8 cellular contexts compared by ENCODE assay signal in genomic region chrX:150587585-150588503, GRCh38. TPM values are rescaled to one million over a fixed set of nuclear protein-coding genes. Genes with fewer than 3 reads are reported as not detected.
A peak's percentile ranks its signal among the peaks of the same experiment; 100 is the strongest.
DNase-seq lines count a peak whose midpoint lies in the region; ATAC-seq, FAIRE-seq and TF ChIP-seq lines count a peak whose summit lies in the region.

No MANE protein-coding gene starts in this region.

- H3K4me2 ChIP-seq in OCI-LY3 (ENCODE audit: low read length), result no peak overlapping the region

- DNase-seq in adipocyte (ENCODE audit: low read depth) (peak; percentile 32), right lobe of liver (no peak), urothelium cell line (ENCODE audit: low spot score) (peak; percentile 6), HPDE6-E6E7 (ENCODE audit: extremely low spot score) (no peak), NCI-H510A treated with DMSO at 0.1 percent for 48 hours (lab: John Stamatoyannopoulos, UW) (no peak)

- no peaks in the 10 kb centered on the region for H3K9me3 ChIP-seq in OCI-LY3 (ENCODE audit: insufficient read depth, low read length)
- no peaks in the 10 kb centered on the region for H3K9me3 ChIP-seq in adipocyte (ENCODE audit: control insufficient read depth, low read length)
- no peaks in the 10 kb centered on the region for H3K9me3 ChIP-seq in right lobe of liver

- no peak for TF ChIP-seq POLR2A in right lobe of liver (IDR thresholded peaks at IDR 0.05)

- H3K79me2 ChIP-seq in OCI-LY3 (ENCODE audit: low read length), result no peaks in the 10 kb centered on the region

- H3K4me1 ChIP-seq in OCI-LY3 (ENCODE audit: low read length) (no peaks in the 10 kb centered on the region), adipocyte (ENCODE audit: control insufficient read depth, insufficient read depth, low read length) (no peaks in the 10 kb centered on the region), right lobe of liver (peaks cover 0 to 7% (median 0%) of the 10 kb centered on the region in 4 donors)

- H3K27ac ChIP-seq in OCI-LY3 (ENCODE audit: low read length) (no peak overlapping the region), right lobe of liver (no peak overlapping the region)

- FAIRE-seq in urothelium cell line (lab: Jason Lieb, UNC), result no peak

- no peak overlapping the region for H2AFZ ChIP-seq in OCI-LY3 (ENCODE audit: low read depth, low read length)

- H3K27me3 ChIP-seq in OCI-LY3 (ENCODE audit: low read depth, low read length) (no peaks in the 10 kb centered on the region), adipocyte (replicated peaks; ENCODE audit: control insufficient read depth, insufficient read depth, low read length) (peaks cover 7% of the 10 kb centered on the region), right lobe of liver (no peaks in the 10 kb centered on the region)

- WGBS in right lobe of liver (ENCODE audit: insufficient coverage, low coverage, low lambda C conversion rate, missing lambda C conversion rate), result 50% methylated on average over 7 of the region's 8 CpGs

- intact Hi-C loops in right lobe of liver (cut with DNase I), result no loop called here

- peak; percentile 59; the same call in 2 of the 3 replicates for TF ChIP-seq CTCF in GM12872 (IDR thresholded peaks at IDR 0.05; ENCODE audit: insufficient read depth, low read depth, low read length)
- peak; percentile 74 for TF ChIP-seq CTCF in OCI-LY3 (IDR thresholded peaks at IDR 0.05; ENCODE audit: low read depth, low read length)
- peak; percentile 31 to 65 (median 60) for TF ChIP-seq CTCF in right lobe of liver (IDR thresholded peaks at IDR 0.05)

- ATAC-seq in right lobe of liver, result peak in 3 of 4 donors; percentile 33 to 41 (median 36)
- no peak for ATAC-seq in GM21529 (IDR thresholded peaks at IDR 0.05; ENCODE audit: unreplicated experiment)

- H3K36me3 ChIP-seq in OCI-LY3 (replicated peaks; ENCODE audit: low read depth, low read length) (no peaks in the 10 kb centered on the region), adipocyte (ENCODE audit: control insufficient read depth, insufficient read depth, low read length, severe bottlenecking) (no peaks in the 10 kb centered on the region), right lobe of liver (no peaks in the 10 kb centered on the region)

- H4K20me1 ChIP-seq in OCI-LY3 (ENCODE audit: insufficient read depth, low read length), result no peaks in the 10 kb centered on the region; the same call in 1 of the 2 replicates

- H3K9ac ChIP-seq in OCI-LY3 (ENCODE audit: low read length), result no peak overlapping the region
- no peak overlapping the region for H3K9ac ChIP-seq in adipocyte (ENCODE audit: low read length)

- H3K4me3 ChIP-seq in OCI-LY3 (ENCODE audit: low read length), result no peak overlapping the region
- H3K4me3 ChIP-seq in adipocyte (ENCODE audit: low read length), result no peak overlapping the region
- no peak overlapping the region for H3K4me3 ChIP-seq in right lobe of liver

RNA-seq across cellular contexts. Expression of gene MTM1, which starts 19.4 kb away (rescaled TPM):
- 10 to 100 TPM in 5 of 6 experiments, 1 to 10 TPM in 1; 9.8 to 18.0 (median 13.5) TPM for total RNA-seq in right lobe of liver

Comparison
In these comparisons a context has a peak if more than half of its experiments do, and no peak if none do; other contexts are left out.
1. DNase-seq: peak in adipocyte (single experiment) and urothelium cell line (single experiment); none in right lobe of liver (0 of 3), HPDE6-E6E7 (single experiment) and NCI-H510A treated with DMSO at 0.1 percent for 48 hours (single experiment).
2. Peak in every context shown above with its lines, with median percentiles within 50 percentile points of each other: CTCF ChIP-seq.